Comparison of ENCODE assay signal across 7 cellular contexts in the genomic region with DNA sequence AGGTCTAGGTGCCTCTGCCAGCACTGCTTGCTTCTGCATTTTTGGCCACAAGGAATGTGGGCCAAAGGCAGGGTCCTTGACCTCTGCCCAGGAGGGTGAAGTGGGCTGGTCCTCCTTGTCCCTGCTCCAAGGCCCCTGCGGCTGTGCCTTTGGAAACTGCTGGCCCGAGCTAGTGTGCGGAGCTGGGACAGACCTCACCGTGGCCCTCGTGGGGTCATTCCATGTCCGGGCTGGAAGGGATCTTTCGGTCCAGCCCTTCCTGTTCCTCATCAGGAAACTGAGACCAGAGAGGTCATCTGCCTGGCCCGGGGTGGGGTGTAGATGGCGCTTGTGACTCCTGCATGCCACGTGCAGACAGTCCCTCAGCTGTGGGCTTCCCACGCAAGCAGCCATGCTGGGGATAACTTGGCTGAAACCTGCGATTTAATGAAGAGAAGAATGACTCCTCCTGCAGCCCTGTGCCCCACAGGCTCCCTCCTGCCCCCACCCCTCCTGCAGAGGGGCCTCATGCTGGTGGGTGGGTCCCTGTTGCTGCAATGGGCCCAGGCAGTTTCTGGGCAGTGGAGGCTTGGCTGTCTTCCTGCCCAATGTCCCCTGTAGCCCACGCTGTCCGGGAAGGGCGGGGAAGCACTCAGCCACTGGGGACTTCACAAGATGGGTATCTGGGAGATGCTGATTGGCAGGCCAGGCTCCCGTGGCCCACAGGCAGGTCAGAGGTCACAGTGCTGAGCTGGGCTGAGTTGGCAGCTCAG.
A peak's percentile ranks its signal among the peaks of the same experiment; 100 is the strongest.
DNase-seq lines count a peak whose midpoint lies in the region; ATAC-seq and TF ChIP-seq lines count a peak whose summit lies in the region.

No MANE protein-coding gene starts in this region.

- TF ChIP-seq CTCF in cardiac fibroblast (IDR thresholded peaks at IDR 0.05; ENCODE audit: low read depth, low read length) (no peak), right lobe of liver (IDR thresholded peaks at IDR 0.05) (no peak)

- H3K79me2 ChIP-seq in Karpas-422 (ENCODE audit: low read length) = no peaks in the 10 kb centered on the region

- ATAC-seq in right lobe of liver (peak; percentile 58 to 68 (median 62)), HG02885 (IDR thresholded peaks at IDR 0.05; ENCODE audit: poor library complexity, unreplicated experiment) (no peak)

- H4K20me1 ChIP-seq in Karpas-422 (ENCODE audit: insufficient read depth, low read depth, low read length) = no peaks in the 10 kb centered on the region

- no peak overlapping the region for H3K4me2 ChIP-seq in Karpas-422 (ENCODE audit: low read depth, low read length, poor library complexity, severe bottlenecking)

- peak overlapping the region in 2 of 5 donors; percentile 42 to 51 for H3K9ac ChIP-seq in subcutaneous abdominal adipose tissue (ENCODE audit: low read length in 5 of 5)
- no peak overlapping the region for H3K9ac ChIP-seq in Karpas-422 (ENCODE audit: low read length)

- H3K27ac ChIP-seq in right lobe of liver (peak overlapping the region; percentile 69 to 79 (median 77)), subcutaneous abdominal adipose tissue (ENCODE audit: low read depth, low read length) (peak overlapping the region; percentile 65), Karpas-422 (ENCODE audit: low read length) (no peak overlapping the region)

- peaks cover 79% of the 10 kb centered on the region for H3K36me3 ChIP-seq in MG63
- H3K36me3 ChIP-seq in right lobe of liver = no peaks in the 10 kb centered on the region
- H3K36me3 ChIP-seq in subcutaneous abdominal adipose tissue (ENCODE audit: control insufficient read depth in 5 of 5, insufficient read depth in 5 of 5, low read length in 5 of 5) = no peaks in the 10 kb centered on the region
- no peaks in the 10 kb centered on the region for H3K36me3 ChIP-seq in Karpas-422 (ENCODE audit: insufficient read depth, low read length)

- H3K9me3 ChIP-seq in MG63 (no peaks in the 10 kb centered on the region), right lobe of liver (no peaks in the 10 kb centered on the region), subcutaneous abdominal adipose tissue (ENCODE audit: control insufficient read depth in 5 of 5, low read length in 5 of 5) (no peaks in the 10 kb centered on the region), Karpas-422 (ENCODE audit: low read length) (no peaks in the 10 kb centered on the region)

- DNase-seq in MG63 (peak; percentile 88), cardiac fibroblast (ENCODE audit: low read depth in 2 of 2) (peak; percentile 48 to 91), right lobe of liver (peak; percentile 86 to 91 (median 89)), cerebellum (ENCODE audit: low spot score) (no peak), Karpas-422 (no peak)

- H3K9me2 ChIP-seq in Karpas-422 (replicated peaks; ENCODE audit: insufficient read depth, low read length) = no peaks in the 10 kb centered on the region

- H3K4me3 ChIP-seq in MG63 (no peak overlapping the region), cardiac fibroblast (replicated peaks in 1 of 2; ENCODE audit: low read depth in 2 of 2, low read length in 2 of 2) (no peak overlapping the region), right lobe of liver (no peak overlapping the region), subcutaneous abdominal adipose tissue (ENCODE audit: low read depth in 1 of 5, low read length in 5 of 5) (peak overlapping the region in 2 of 5 donors; percentile 14 to 39), Karpas-422 (ENCODE audit: low read length) (no peak overlapping the region)

- TF ChIP-seq POLR2A in right lobe of liver (IDR thresholded peaks at IDR 0.05) = no peak

- H2AFZ ChIP-seq in Karpas-422 (ENCODE audit: low read length) = no peak overlapping the region

- H3K27me3 ChIP-seq in MG63 (no peaks in the 10 kb centered on the region), right lobe of liver (no peaks in the 10 kb centered on the region), subcutaneous abdominal adipose tissue (ENCODE audit: control insufficient read depth in 5 of 5, insufficient read depth in 4 of 5, low read length in 5 of 5) (no peaks in the 10 kb centered on the region), Karpas-422 (ENCODE audit: low read length) (no peaks in the 10 kb centered on the region)

- WGBS in right lobe of liver (ENCODE audit: insufficient coverage, low coverage, low lambda C conversion rate, missing lambda C conversion rate) = 8% methylated on average over 5 of the region's 16 CpGs

- H3K4me1 ChIP-seq in right lobe of liver = peaks cover 0 to 90% (median 58%) of the 10 kb centered on the region in 4 donors
- peaks cover 26 to 93% (median 83%) of the 10 kb centered on the region in 5 donors for H3K4me1 ChIP-seq in subcutaneous abdominal adipose tissue (ENCODE audit: control insufficient read depth in 5 of 5, insufficient read depth in 5 of 5, low read length in 5 of 5)
- H3K4me1 ChIP-seq in Karpas-422 (ENCODE audit: low read length) = peaks cover 31% of the 10 kb centered on the region

- intact Hi-C loops in right lobe of liver (cut with DNase I) = no loop called here

Comparison
In these comparisons a context has a peak if more than half of its experiments do, and no peak if none do; other contexts are left out.
1. DNase-seq: peak in MG63 (single experiment), cardiac fibroblast (2 of 2) and right lobe of liver (3 of 3); none in cerebellum (single experiment) and Karpas-422 (single experiment).